Comparison of ENCODE assay signal across 1 cellular context in the genomic region with DNA sequence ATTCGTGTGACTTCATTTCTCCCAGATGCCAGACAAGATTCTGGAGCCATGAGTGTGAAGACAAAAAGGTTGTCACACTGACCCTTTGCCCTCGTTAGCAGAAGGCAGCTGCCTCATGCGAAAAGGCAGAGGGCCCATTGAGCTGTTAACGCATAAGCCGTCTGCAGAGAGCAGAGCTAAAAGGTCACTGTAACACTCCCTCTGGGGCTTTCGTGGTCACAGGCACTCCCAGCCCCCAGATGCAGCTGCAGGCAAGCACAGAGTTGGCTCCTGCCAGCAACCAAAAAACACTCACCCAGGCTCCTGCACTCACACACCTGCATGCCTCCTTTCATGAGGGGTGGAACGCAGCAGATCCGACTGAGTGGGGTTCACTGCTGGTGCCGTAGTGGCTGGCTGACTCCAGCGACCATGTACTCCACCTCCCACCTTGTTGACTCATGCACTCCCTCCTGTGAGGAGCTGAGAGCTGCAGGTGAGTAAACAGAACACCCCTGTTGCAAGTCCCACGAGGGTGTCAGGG.
A peak's percentile ranks its signal among the peaks of the same experiment; 100 is the strongest.
TF ChIP-seq lines count a peak whose summit lies in the region.

No MANE protein-coding gene starts in this region.

TF ChIP-seq in HepG2, 621 proteins besides CTCF, POLR2A, EP300 and RAD21 (continued from another document and continues in another):
- TF ChIP-seq, protein P1, sequence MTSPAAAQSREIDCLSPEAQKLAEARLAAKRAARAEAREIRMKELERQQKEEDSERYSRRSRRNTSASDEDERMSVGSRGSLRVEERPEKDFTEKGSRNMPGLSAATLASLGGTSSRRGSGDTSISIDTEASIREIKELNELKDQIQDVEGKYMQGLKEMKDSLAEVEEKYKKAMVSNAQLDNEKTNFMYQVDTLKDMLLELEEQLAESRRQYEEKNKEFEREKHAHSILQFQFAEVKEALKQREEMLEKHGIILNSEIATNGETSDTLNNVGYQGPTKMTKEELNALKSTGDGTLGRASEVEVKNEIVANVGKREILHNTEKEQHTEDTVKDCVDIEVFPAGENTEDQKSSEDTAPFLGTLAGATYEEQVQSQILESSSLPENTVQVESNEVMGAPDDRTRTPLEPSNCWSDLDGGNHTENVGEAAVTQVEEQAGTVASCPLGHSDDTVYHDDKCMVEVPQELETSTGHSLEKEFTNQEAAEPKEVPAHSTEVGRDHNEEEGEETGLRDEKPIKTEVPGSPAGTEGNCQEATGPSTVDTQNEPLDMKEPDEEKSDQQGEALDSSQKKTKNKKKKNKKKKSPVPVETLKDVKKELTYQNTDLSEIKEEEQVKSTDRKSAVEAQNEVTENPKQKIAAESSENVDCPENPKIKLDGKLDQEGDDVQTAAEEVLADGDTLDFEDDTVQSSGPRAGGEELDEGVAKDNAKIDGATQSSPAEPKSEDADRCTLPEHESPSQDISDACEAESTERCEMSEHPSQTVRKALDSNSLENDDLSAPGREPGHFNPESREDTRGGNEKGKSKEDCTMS (CRISPR knock-in tag; conservative IDR thresholded peaks at IDR 0.05) = no peak
- TF ChIP-seq HMG20A (CRISPR knock-in tag; IDR thresholded peaks at IDR 0.05; ENCODE audit: borderline replicate concordance) = no peak
- peak; percentile 31; the same call in 1 of the 2 replicates for TF ChIP-seq HDAC2 (CRISPR knock-in tag; IDR thresholded peaks at IDR 0.05)
- TF ChIP-seq, protein P2, sequence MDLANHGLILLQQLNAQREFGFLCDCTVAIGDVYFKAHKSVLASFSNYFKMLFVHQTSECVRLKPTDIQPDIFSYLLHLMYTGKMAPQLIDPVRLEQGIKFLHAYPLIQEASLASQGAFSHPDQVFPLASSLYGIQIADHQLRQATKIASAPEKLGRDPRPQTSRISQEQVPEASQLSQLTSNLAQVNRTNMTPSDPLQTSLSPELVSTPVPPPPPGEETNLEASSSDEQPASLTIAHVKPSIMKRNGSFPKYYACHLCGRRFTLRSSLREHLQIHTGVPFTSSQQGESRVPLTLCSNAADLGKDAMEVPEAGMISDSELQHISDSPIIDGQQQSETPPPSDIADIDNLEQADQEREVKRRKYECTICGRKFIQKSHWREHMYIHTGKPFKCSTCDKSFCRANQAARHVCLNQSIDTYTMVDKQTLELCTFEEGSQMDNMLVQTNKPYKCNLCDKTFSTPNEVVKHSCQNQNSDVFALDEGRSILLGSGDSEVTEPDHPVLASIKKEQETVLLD (CRISPR knock-in tag; IDR thresholded peaks at IDR 0.05; ENCODE audit: low read depth) = no peak
- TF ChIP-seq REXO4 (CRISPR knock-in tag; IDR thresholded peaks at IDR 0.05; ENCODE audit: borderline replicate concordance) = no peak
- no peak for TF ChIP-seq KDM4B (CRISPR knock-in tag; IDR thresholded peaks at IDR 0.05)
- no peak for TF ChIP-seq HES4 (CRISPR knock-in tag; IDR thresholded peaks at IDR 0.05; ENCODE audit: borderline replicate concordance)
- TF ChIP-seq POGZ (CRISPR knock-in tag; IDR thresholded peaks at IDR 0.05) = no peak; the same call in 1 of the 2 replicates
- 0 out of 2 replicates have a peak, but pooled peaks have one; percentile 28 for TF ChIP-seq MEIS2 (CRISPR knock-in tag; IDR thresholded peaks at IDR 0.05)
- TF ChIP-seq ZBTB42 (CRISPR knock-in tag; IDR thresholded peaks at IDR 0.05) = no peak
- no peak for TF ChIP-seq EZH2 (conservative IDR thresholded peaks at IDR 0.05; ENCODE audit: low read depth, low read length)
- TF ChIP-seq U2AF1 (optimal IDR thresholded peaks at IDR 0.05; ENCODE audit: low read depth, low read length) = no peak
- no peak for TF ChIP-seq ZFP37 (CRISPR knock-in tag; IDR thresholded peaks at IDR 0.05; ENCODE audit: borderline replicate concordance)
- no peak for TF ChIP-seq KLF11 (CRISPR knock-in tag; IDR thresholded peaks at IDR 0.05)
- TF ChIP-seq RBFOX2 (IDR thresholded peaks at IDR 0.05; ENCODE audit: low read depth, low read length) = no peak
- no peak for TF ChIP-seq GABPA (IDR thresholded peaks at IDR 0.05; ENCODE audit: low read depth, low read length)
- no peak for TF ChIP-seq GABPA (CRISPR knock-in tag; IDR thresholded peaks at IDR 0.05; ENCODE audit: low read depth)
- no peak for TF ChIP-seq PCBP1 (IDR thresholded peaks at IDR 0.05; ENCODE audit: borderline replicate concordance, low read depth, low read length)
- TF ChIP-seq SIX4 (CRISPR knock-in tag; IDR thresholded peaks at IDR 0.05) = no peak
- TF ChIP-seq, protein P3, sequence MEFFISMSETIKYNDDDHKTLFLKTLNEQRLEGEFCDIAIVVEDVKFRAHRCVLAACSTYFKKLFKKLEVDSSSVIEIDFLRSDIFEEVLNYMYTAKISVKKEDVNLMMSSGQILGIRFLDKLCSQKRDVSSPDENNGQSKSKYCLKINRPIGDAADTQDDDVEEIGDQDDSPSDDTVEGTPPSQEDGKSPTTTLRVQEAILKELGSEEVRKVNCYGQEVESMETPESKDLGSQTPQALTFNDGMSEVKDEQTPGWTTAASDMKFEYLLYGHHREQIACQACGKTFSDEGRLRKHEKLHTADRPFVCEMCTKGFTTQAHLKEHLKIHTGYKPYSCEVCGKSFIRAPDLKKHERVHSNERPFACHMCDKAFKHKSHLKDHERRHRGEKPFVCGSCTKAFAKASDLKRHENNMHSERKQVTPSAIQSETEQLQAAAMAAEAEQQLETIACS (CRISPR knock-in tag; IDR thresholded peaks at IDR 0.05) = no peak
- no peak for TF ChIP-seq YEATS4 (CRISPR knock-in tag; IDR thresholded peaks at IDR 0.05; ENCODE audit: borderline replicate concordance)
- TF ChIP-seq ZNF549 (CRISPR knock-in tag; IDR thresholded peaks at IDR 0.05) = no peak
- TF ChIP-seq KDM1A (CRISPR knock-in tag; IDR thresholded peaks at IDR 0.05) = no peak
- TF ChIP-seq FOSL1 (CRISPR knock-in tag; IDR thresholded peaks at IDR 0.05; ENCODE audit: borderline replicate concordance) = peak; percentile 25; the same call in 1 of the 2 replicates
- TF ChIP-seq BHLHE40 (IDR thresholded peaks at IDR 0.05; ENCODE audit: low read length) = peak; percentile 37; the same call in 1 of the 2 replicates
- TF ChIP-seq HNRNPH1 (optimal IDR thresholded peaks at IDR 0.05; ENCODE audit: low read depth, low read length) = no peak
- TF ChIP-seq ZFAT (CRISPR knock-in tag; conservative IDR thresholded peaks at IDR 0.05) = no peak
- no peak for TF ChIP-seq RBM22 (optimal IDR thresholded peaks at IDR 0.05; ENCODE audit: low read length)
- TF ChIP-seq KDM5A (IDR thresholded peaks at IDR 0.05; ENCODE audit: borderline replicate concordance, low read length) = no peak
- no peak for TF ChIP-seq JDP2 (CRISPR knock-in tag; IDR thresholded peaks at IDR 0.05; ENCODE audit: borderline replicate concordance)
- TF ChIP-seq GTF2F1 (IDR thresholded peaks at IDR 0.05; ENCODE audit: low read length) = no peak
- TF ChIP-seq MYC (CRISPR knock-in tag; IDR thresholded peaks at IDR 0.05; ENCODE audit: borderline replicate concordance) = peak; percentile 27; the same call in 1 of the 2 replicates
- no peak for TF ChIP-seq ZNF577 (CRISPR knock-in tag; IDR thresholded peaks at IDR 0.05; ENCODE audit: borderline replicate concordance, low read depth)
- no peak for TF ChIP-seq ZFP41 (CRISPR knock-in tag; IDR thresholded peaks at IDR 0.05; ENCODE audit: borderline replicate concordance)
- TF ChIP-seq NR2C2 (CRISPR knock-in tag; IDR thresholded peaks at IDR 0.05; ENCODE audit: borderline replicate concordance) = peak; percentile 18; the same call in 1 of the 2 replicates
- TF ChIP-seq SRF (IDR thresholded peaks at IDR 0.05; ENCODE audit: low read depth, low read length) = no peak
- TF ChIP-seq, protein P4, sequence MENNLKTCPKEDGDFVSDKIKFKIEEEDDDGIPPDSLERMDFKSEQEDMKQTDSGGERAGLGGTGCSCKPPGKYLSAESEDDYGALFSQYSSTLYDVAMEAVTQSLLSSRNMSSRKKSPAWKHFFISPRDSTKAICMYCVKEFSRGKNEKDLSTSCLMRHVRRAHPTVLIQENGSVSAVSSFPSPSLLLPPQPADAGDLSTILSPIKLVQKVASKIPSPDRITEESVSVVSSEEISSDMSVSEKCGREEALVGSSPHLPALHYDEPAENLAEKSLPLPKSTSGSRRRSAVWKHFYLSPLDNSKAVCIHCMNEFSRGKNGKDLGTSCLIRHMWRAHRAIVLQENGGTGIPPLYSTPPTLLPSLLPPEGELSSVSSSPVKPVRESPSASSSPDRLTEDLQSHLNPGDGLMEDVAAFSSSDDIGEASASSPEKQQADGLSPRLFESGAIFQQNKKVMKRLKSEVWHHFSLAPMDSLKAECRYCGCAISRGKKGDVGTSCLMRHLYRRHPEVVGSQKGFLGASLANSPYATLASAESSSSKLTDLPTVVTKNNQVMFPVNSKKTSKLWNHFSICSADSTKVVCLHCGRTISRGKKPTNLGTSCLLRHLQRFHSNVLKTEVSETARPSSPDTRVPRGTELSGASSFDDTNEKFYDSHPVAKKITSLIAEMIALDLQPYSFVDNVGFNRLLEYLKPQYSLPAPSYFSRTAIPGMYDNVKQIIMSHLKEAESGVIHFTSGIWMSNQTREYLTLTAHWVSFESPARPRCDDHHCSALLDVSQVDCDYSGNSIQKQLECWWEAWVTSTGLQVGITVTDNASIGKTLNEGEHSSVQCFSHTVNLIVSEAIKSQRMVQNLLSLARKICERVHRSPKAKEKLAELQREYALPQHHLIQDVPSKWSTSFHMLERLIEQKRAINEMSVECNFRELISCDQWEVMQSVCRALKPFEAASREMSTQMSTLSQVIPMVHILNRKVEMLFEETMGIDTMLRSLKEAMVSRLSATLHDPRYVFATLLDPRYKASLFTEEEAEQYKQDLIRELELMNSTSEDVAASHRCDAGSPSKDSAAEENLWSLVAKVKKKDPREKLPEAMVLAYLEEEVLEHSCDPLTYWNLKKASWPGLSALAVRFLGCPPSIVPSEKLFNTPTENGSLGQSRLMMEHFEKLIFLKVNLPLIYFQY (CRISPR knock-in tag; IDR thresholded peaks at IDR 0.05; ENCODE audit: borderline replicate concordance) = no peak
- TF ChIP-seq ZNF263 (CRISPR knock-in tag; IDR thresholded peaks at IDR 0.05) = no peak
- TF ChIP-seq CBFB (CRISPR knock-in tag; IDR thresholded peaks at IDR 0.05) = no peak
- peak; percentile 54 for TF ChIP-seq RARA (CRISPR knock-in tag; IDR thresholded peaks at IDR 0.05)
- TF ChIP-seq ZNF329 (CRISPR knock-in tag; IDR thresholded peaks at IDR 0.05; ENCODE audit: low read depth) = 0 out of 2 replicates have a peak, but pooled peaks have one; percentile 62
- TF ChIP-seq, protein P5, sequence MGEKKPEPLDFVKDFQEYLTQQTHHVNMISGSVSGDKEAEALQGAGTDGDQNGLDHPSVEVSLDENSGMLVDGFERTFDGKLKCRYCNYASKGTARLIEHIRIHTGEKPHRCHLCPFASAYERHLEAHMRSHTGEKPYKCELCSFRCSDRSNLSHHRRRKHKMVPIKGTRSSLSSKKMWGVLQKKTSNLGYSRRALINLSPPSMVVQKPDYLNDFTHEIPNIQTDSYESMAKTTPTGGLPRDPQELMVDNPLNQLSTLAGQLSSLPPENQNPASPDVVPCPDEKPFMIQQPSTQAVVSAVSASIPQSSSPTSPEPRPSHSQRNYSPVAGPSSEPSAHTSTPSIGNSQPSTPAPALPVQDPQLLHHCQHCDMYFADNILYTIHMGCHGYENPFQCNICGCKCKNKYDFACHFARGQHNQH (CRISPR knock-in tag; IDR thresholded peaks at IDR 0.05) = no peak
- TF ChIP-seq, protein P6, sequence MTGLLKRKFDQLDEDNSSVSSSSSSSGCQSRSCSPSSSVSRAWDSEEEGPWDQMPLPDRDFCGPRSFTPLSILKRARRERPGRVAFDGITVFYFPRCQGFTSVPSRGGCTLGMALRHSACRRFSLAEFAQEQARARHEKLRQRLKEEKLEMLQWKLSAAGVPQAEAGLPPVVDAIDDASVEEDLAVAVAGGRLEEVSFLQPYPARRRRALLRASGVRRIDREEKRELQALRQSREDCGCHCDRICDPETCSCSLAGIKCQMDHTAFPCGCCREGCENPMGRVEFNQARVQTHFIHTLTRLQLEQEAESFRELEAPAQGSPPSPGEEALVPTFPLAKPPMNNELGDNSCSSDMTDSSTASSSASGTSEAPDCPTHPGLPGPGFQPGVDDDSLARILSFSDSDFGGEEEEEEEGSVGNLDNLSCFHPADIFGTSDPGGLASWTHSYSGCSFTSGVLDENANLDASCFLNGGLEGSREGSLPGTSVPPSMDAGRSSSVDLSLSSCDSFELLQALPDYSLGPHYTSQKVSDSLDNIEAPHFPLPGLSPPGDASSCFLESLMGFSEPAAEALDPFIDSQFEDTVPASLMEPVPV (CRISPR knock-in tag; IDR thresholded peaks at IDR 0.05) = no peak
- TF ChIP-seq ZNF749 (CRISPR knock-in tag; IDR thresholded peaks at IDR 0.05; ENCODE audit: borderline replicate concordance) = no peak
- no peak for TF ChIP-seq RFX3 (CRISPR knock-in tag; IDR thresholded peaks at IDR 0.05)
- TF ChIP-seq, protein P7, sequence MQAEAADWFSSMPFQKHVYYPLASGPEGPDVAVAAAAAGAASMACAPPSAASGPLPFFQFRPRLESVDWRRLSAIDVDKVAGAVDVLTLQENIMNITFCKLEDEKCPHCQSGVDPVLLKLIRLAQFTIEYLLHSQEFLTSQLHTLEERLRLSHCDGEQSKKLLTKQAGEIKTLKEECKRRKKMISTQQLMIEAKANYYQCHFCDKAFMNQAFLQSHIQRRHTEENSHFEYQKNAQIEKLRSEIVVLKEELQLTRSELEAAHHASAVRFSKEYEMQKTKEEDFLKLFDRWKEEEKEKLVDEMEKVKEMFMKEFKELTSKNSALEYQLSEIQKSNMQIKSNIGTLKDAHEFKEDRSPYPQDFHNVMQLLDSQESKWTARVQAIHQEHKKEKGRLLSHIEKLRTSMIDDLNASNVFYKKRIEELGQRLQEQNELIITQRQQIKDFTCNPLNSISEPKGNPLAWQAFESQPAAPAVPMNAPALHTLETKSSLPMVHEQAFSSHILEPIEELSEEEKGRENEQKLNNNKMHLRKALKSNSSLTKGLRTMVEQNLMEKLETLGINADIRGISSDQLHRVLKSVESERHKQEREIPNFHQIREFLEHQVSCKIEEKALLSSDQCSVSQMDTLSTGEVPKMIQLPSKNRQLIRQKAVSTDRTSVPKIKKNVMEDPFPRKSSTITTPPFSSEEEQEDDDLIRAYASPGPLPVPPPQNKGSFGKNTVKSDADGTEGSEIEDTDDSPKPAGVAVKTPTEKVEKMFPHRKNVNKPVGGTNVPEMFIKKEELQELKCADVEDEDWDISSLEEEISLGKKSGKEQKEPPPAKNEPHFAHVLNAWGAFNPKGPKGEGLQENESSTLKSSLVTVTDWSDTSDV (CRISPR knock-in tag; IDR thresholded peaks at IDR 0.05) = no peak
- no peak for TF ChIP-seq MAZ (IDR thresholded peaks at IDR 0.05; ENCODE audit: borderline replicate concordance, low read depth, low read length)
- no peak for TF ChIP-seq MAZ (CRISPR knock-in tag; IDR thresholded peaks at IDR 0.05; ENCODE audit: low read depth)
- no peak for TF ChIP-seq SKI (IDR thresholded peaks at IDR 0.05; ENCODE audit: partially characterized antibody)
- no peak for TF ChIP-seq ZNF432 (CRISPR knock-in tag; IDR thresholded peaks at IDR 0.05; ENCODE audit: borderline replicate concordance)
- no peak for TF ChIP-seq ZNF207 (IDR thresholded peaks at IDR 0.05; ENCODE audit: borderline replicate concordance)
- peak; percentile 55; the same call in 1 of the 2 replicates for TF ChIP-seq ZNF441 (CRISPR knock-in tag; IDR thresholded peaks at IDR 0.05; ENCODE audit: borderline replicate concordance)
- TF ChIP-seq MAFG (CRISPR knock-in tag; IDR thresholded peaks at IDR 0.05) = no peak
- TF ChIP-seq ZNF7 (CRISPR knock-in tag; IDR thresholded peaks at IDR 0.05) = no peak
- no peak for TF ChIP-seq SOX6 (IDR thresholded peaks at IDR 0.05)
- peak; percentile 40 for TF ChIP-seq SOX6 (CRISPR knock-in tag; IDR thresholded peaks at IDR 0.05)
- TF ChIP-seq ZBTB38 (CRISPR knock-in tag; IDR thresholded peaks at IDR 0.05) = no peak
- no peak for TF ChIP-seq BCL6 (CRISPR knock-in tag; IDR thresholded peaks at IDR 0.05)
- TF ChIP-seq ZNF672 (CRISPR knock-in tag; IDR thresholded peaks at IDR 0.05) = no peak
- no peak for TF ChIP-seq GABPB1 (CRISPR knock-in tag; IDR thresholded peaks at IDR 0.05)
- peak; percentile 63 for TF ChIP-seq ERF (CRISPR knock-in tag; IDR thresholded peaks at IDR 0.05)
- no peak for TF ChIP-seq NCOA5 (CRISPR knock-in tag; IDR thresholded peaks at IDR 0.05)
